ENCODE assay signal across 18 cellular contexts in the genomic region with DNA sequence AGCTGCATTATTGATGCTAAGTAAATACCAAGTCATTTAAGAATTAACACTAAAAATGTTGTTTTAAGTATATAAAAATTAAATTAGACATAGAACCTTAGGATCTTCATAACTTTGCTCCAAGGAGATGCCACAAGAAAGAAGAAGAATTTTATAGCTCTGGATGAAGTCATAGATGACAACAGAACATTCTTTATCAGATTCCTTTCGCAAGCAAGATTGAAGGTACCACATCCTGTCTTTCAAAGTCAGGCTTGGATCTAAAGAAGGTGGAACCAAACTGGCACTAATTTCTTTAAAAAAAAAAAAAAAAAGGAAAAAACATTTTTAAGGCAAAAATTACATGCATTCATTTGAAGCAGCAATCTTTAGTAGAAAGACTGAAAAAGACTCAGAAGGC.
A peak's percentile ranks its signal among the peaks of the same experiment; 100 is the strongest.
DNase-seq lines count a peak whose midpoint lies in the region; TF ChIP-seq lines count a peak whose summit lies in the region.
"Had no signal": no experiment of that assay in that cellular context is flagged by ENCODE, and none has a peak within 500 bp of the region (broad histone marks: within the 10 kb centered on the region; RNA-seq: fewer than 3 reads in every experiment).

No MANE protein-coding gene starts in this region.

- TF ChIP-seq CTCF in Calu3 (IDR thresholded peaks at IDR 0.05; ENCODE audit: unreplicated experiment), result no peak
- TF ChIP-seq CTCF in cardiac fibroblast (IDR thresholded peaks at IDR 0.05; ENCODE audit: low read depth, low read length), result no peak
- no peak for TF ChIP-seq CTCF in Caco-2 (IDR thresholded peaks at IDR 0.05; ENCODE audit: insufficient read depth in 1 of 2, low read depth in 1 of 2, low read length in 1 of 2, severe bottlenecking in 1 of 2, unreplicated experiment in 1 of 2)
- no peak for TF ChIP-seq CTCF in smooth muscle cell (IDR thresholded peaks at IDR 0.05; ENCODE audit: borderline replicate concordance, insufficient read depth, poor library complexity, severe bottlenecking)

- H3K36me3 Mint-ChIP-seq in Calu3 (ENCODE audit: insufficient read depth, unreplicated experiment), result peaks cover 5% of the 10 kb centered on the region
- peaks cover 32% of the 10 kb centered on the region for H3K36me3 Mint-ChIP-seq in Caco-2 (ENCODE audit: insufficient read depth, unreplicated experiment)
- peaks cover 26% of the 10 kb centered on the region for H3K36me3 Mint-ChIP-seq in activated naive CD4-positive, alpha-beta T cell treated with anti-CD3 and anti-CD28 coated beads for 36 hours (ENCODE audit: low read depth)
- H3K36me3 Mint-ChIP-seq: IgD-negative memory B cell had no signal

- WGBS in smooth muscle cell (ENCODE audit: low lambda C conversion rate), result 95% methylated on average over 1 of the region's 1 CpG

- no peaks in the 10 kb centered on the region for H3K79me2 ChIP-seq in smooth muscle cell (ENCODE audit: low read depth)

- no peaks in the 10 kb centered on the region for H4K20me1 ChIP-seq in smooth muscle cell (ENCODE audit: low read depth)

- POLR2A ChIA-PET in Caco-2 (lab: Charles Lee), result no interaction called here

- no peaks in the 10 kb centered on the region; the same call in 1 of the 2 replicates for H3K36me3 ChIP-seq in Caco-2 (ENCODE audit: control insufficient read depth, insufficient read depth, low read length)
- H3K36me3 ChIP-seq in smooth muscle cell (ENCODE audit: low read depth), result no peaks in the 10 kb centered on the region

- intact Hi-C loops in Calu3 (cut with micrococcal nuclease; ENCODE audit: unreplicated experiment), result no loop called here
- intact Hi-C loops in Caco-2 (cut with micrococcal nuclease; ENCODE audit: unreplicated experiment), result no loop called here
- intact Hi-C loops in activated naive CD4-positive, alpha-beta T cell treated with anti-CD3 and anti-CD28 coated beads for 36 hours (cut with micrococcal nuclease), result no loop called here

- H3K27ac Mint-ChIP-seq in Calu3 (ENCODE audit: unreplicated experiment), result peak overlapping the region; percentile 81
- H3K27ac Mint-ChIP-seq in Caco-2 (ENCODE audit: unreplicated experiment), result no peak overlapping the region
- H3K27ac Mint-ChIP-seq in activated naive CD4-positive, alpha-beta T cell treated with anti-CD3 and anti-CD28 coated beads for 36 hours, result no peak overlapping the region
- H3K27ac Mint-ChIP-seq: activated CD4-positive, alpha-beta T cell treated with anti-CD3 and anti-CD28 coated beads, Interleukin-2, amount 10 ng/mL, durations not matched to agents 7 days and 5 days; activated naive CD4-positive, alpha-beta T cell treated with anti-CD3 and anti-CD28 coated beads, Interleukin-2, amount 50 U/mL, for 72 hours; IgD-negative memory B cell had no signal

- BruUV-seq in Calu3 (replicated peaks; lab: Mats Ljungman, UMichigan) (no TSS peak), Caco-2 (replicated peaks; lab: Mats Ljungman, UMichigan) (no TSS peak)

- H3K9me3 ChIP-seq in Caco-2, result no peaks in the 10 kb centered on the region
- H3K9me3 ChIP-seq in smooth muscle cell (replicated peaks; ENCODE audit: low read depth), result no peaks in the 10 kb centered on the region
- H3K9me3 ChIP-seq: testis had no signal

- no peaks in the 10 kb centered on the region for H3F3A ChIP-seq in smooth muscle cell (ENCODE audit: low read depth)

- no peak overlapping the region for H3K9ac ChIP-seq in smooth muscle cell (ENCODE audit: low read depth)

- no peak overlapping the region for H3K27ac ChIP-seq in smooth muscle cell (ENCODE audit: low read depth)
- H3K27ac ChIP-seq: testis had no signal

- H3K4me1 ChIP-seq in Caco-2 (no peaks in the 10 kb centered on the region), smooth muscle cell (ENCODE audit: low read depth) (no peaks in the 10 kb centered on the region)
- H3K4me1 ChIP-seq: testis had no signal

- H3K27me3 Mint-ChIP-seq in Calu3 (ENCODE audit: unreplicated experiment) (no peaks in the 10 kb centered on the region), Caco-2 (ENCODE audit: insufficient read depth, unreplicated experiment) (no peaks in the 10 kb centered on the region)
- H3K27me3 Mint-ChIP-seq in activated naive CD4-positive, alpha-beta T cell treated with anti-CD3 and anti-CD28 coated beads for 36 hours (ENCODE audit: low read depth), result no peaks in the 10 kb centered on the region
- H3K27me3 Mint-ChIP-seq: activated CD4-positive, alpha-beta T cell treated with anti-CD3 and anti-CD28 coated beads, Interleukin-2, amount 10 ng/mL, durations not matched to agents 7 days and 5 days; IgD-negative memory B cell had no signal

- no peak overlapping the region for H2AFZ ChIP-seq in smooth muscle cell (ENCODE audit: low read depth)

- CTCF ChIA-PET in Calu3 (lab: Charles Lee) (interaction anchor here (0.5 to 0.7 kb wide), 2 partner anchors 64 to 1080 kb away, joined by 3 to 7 read pairs; no protein-coding TSS in a partner anchor), Caco-2 (lab: Charles Lee) (no interaction called here)
- CTCF ChIA-PET in activated naive CD4-positive, alpha-beta T cell treated with anti-CD3 and anti-CD28 coated beads for 36 hours (lab: Charles Lee), result interaction anchor here (0.6 kb wide), 1 partner anchor 1261 kb away, joined by 4 read pairs; no protein-coding TSS in a partner anchor

- H3K4me1 Mint-ChIP-seq in Calu3 (ENCODE audit: low read depth, unreplicated experiment), result peaks cover 12% of the 10 kb centered on the region
- no peaks in the 10 kb centered on the region for H3K4me1 Mint-ChIP-seq in Caco-2 (ENCODE audit: low read depth, unreplicated experiment)
- H3K4me1 Mint-ChIP-seq in activated naive CD4-positive, alpha-beta T cell treated with anti-CD3 and anti-CD28 coated beads for 36 hours (ENCODE audit: low read depth), result peaks cover 5% of the 10 kb centered on the region
- H3K4me1 Mint-ChIP-seq: IgD-negative memory B cell had no signal

- no peak overlapping the region for H3K4me3 Mint-ChIP-seq in Calu3 (ENCODE audit: low read depth, unreplicated experiment)
- no peak overlapping the region for H3K4me3 Mint-ChIP-seq in Caco-2 (ENCODE audit: unreplicated experiment)
- no peak overlapping the region for H3K4me3 Mint-ChIP-seq in activated naive CD4-positive, alpha-beta T cell treated with anti-CD3 and anti-CD28 coated beads for 36 hours
- H3K4me3 Mint-ChIP-seq: activated CD4-positive, alpha-beta T cell treated with anti-CD3 and anti-CD28 coated beads, Interleukin-2, amount 10 ng/mL, durations not matched to agents 7 days and 5 days; IgD-negative memory B cell had no signal

- H3K9me3 Mint-ChIP-seq in Calu3 (ENCODE audit: low read depth, unreplicated experiment) (no peaks in the 10 kb centered on the region), Caco-2 (ENCODE audit: unreplicated experiment) (no peaks in the 10 kb centered on the region)
- H3K9me3 Mint-ChIP-seq in activated naive CD4-positive, alpha-beta T cell treated with anti-CD3 and anti-CD28 coated beads for 36 hours, result no peaks in the 10 kb centered on the region
- H3K9me3 Mint-ChIP-seq: activated CD4-positive, alpha-beta T cell treated with anti-CD3 and anti-CD28 coated beads, Interleukin-2, amount 10 ng/mL, durations not matched to agents 7 days and 5 days; activated naive CD4-positive, alpha-beta T cell treated with anti-CD3 and anti-CD28 coated beads, Interleukin-2, amount 50 U/mL, for 72 hours; IgD-negative memory B cell had no signal

- no peak overlapping the region for H3K4me2 ChIP-seq in smooth muscle cell

- H3K27me3 ChIP-seq in Caco-2 (replicated peaks; ENCODE audit: control insufficient read depth, insufficient read depth, low read length) (no peaks in the 10 kb centered on the region), smooth muscle cell (ENCODE audit: low read depth) (no peaks in the 10 kb centered on the region)
- H3K27me3 ChIP-seq: testis had no signal

- DNase-seq in Calu3, result no peak
- DNase-seq in NCI-H226, result peak; percentile 10
- peak; percentile 17 to 46 for DNase-seq in cardiac fibroblast (ENCODE audit: low read depth in 2 of 2)
- peak; percentile 55 for DNase-seq in kidney tubule cell (ENCODE audit: low spot score)
- DNase-seq in Caco-2, result no peak
- DNase-seq in activated naive CD4-positive, alpha-beta T cell treated with anti-CD3 and anti-CD28 coated beads for 36 hours, result no peak
- DNase-seq in smooth muscle cell (lab: John Stamatoyannopoulos, UW; ENCODE audit: unreplicated experiment), result no peak
- DNase-seq in activated naive CD4-positive, alpha-beta T cell (lab: John Stamatoyannopoulos, UW), result no peak
- DNase-seq: activated CD4-positive, alpha-beta T cell treated with anti-CD3 and anti-CD28 coated beads, Interleukin-2, amount 10 ng/mL, durations not matched to agents 7 days and 5 days; left ventricle myocardium superior; NCI-H1105; NCI-H69; OCI-M1; stimulated activated CD4-positive, alpha-beta T cell treated with anti-CD3 and anti-CD28 coated beads, Interleukin-4, amount 100 ng/mL, for 24 hours; stimulated activated CD8-positive, alpha-beta memory T cell treated with anti-CD3 and anti-CD28 coated beads, Interleukin-4, amount 100 ng/mL, for 48 hours; testis had no signal

- H3K4me3 ChIP-seq in cardiac fibroblast (replicated peaks in 1 of 2; ENCODE audit: low read depth in 2 of 2, low read length in 2 of 2), result no peak overlapping the region
- H3K4me3 ChIP-seq in Caco-2 (ENCODE audit: low read depth, low read length), result no peak overlapping the region
- H3K4me3 ChIP-seq in smooth muscle cell, result no peak overlapping the region
- H3K4me3 ChIP-seq: testis had no signal

Comparison
In these comparisons a context has a peak if more than half of its experiments do, and no peak if none do; other contexts are left out.
1. DNase-seq: peak in NCI-H226 (single experiment), cardiac fibroblast (2 of 2) and kidney tubule cell (single experiment); none in Calu3 (single experiment), Caco-2 (0 of 2), activated naive CD4-positive, alpha-beta T cell treated with anti-CD3 and anti-CD28 coated beads for 36 hours (single experiment), smooth muscle cell (single experiment) and activated naive CD4-positive, alpha-beta T cell (0 of 4).